Comparison of ENCODE assay signal across 35 cellular contexts in the genomic region with DNA sequence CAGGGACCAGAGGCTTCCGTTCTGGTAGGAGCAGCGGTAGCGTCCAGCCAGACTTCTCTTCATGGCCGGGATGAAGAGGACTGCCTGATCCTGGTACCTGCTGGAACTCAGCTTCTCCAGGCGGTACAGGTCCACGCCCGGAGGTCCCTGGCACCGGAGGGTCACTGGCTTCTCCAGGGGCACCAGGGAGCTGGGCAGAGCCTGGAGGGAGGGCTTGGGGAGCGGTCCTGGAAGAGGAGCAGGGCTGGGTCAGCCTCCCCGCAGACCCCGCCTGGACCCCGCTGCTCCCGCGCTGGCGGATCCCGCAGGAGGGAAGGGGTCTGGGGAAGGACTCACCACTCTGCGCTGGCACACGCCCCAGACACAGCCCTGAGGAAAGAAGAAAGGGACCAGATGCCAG. TPM values are rescaled to one million over a fixed set of nuclear protein-coding genes. Genes with fewer than 3 reads are reported as not detected.
"Had no signal": no experiment of that assay in that cellular context is flagged by ENCODE, and none has a peak within 500 bp of the region (broad histone marks: within the 10 kb centered on the region; RNA-seq: fewer than 3 reads in every experiment).

No MANE protein-coding gene starts in this region.

- H3K4me3 ChIP-seq: esophagus squamous epithelium, heart right ventricle, left ventricle myocardium inferior, spleen, suprapubic skin, tibial artery had no signal

- H3K9me3 Mint-ChIP-seq: activated naive CD4-positive, alpha-beta T cell treated with anti-CD3 and anti-CD28 coated beads for 36 hours; T-helper 1 cell treated with Interleukin-12 subunit alpha and Interleukin-12 subunit beta and Interleukin-4 antibody, amounts not matched to agents 30 μg/mL and 1 μg/mL, for 36 hours had no signal

- H3K4me1 Mint-ChIP-seq: activated naive CD8-positive, alpha-beta T cell treated with anti-CD3 and anti-CD28 coated beads, Interleukin-2, amount 10 ng/mL, durations not matched to agents 7 days and 5 days had no signal

- DNase-seq: activated CD4-positive, alpha-beta T cell treated with anti-CD3 and anti-CD28 coated beads for 48 hours; activated CD4-positive, alpha-beta T cell treated with anti-CD3 and anti-CD28 coated beads, Interleukin-2, amount 50 U/mL, for 48 hours; activated CD8-positive, alpha-beta memory T cell treated with anti-CD3 and anti-CD28 coated beads for 24 hours; activated effector memory CD4-positive, alpha-beta T cell treated with anti-CD3 and anti-CD28 coated beads, Interleukin-2, amount 50 U/mL, for 16 hours; activated naive CD4-positive, alpha-beta T cell treated with anti-CD3 and anti-CD28 coated beads for 36 hours; activated naive CD8-positive, alpha-beta T cell treated with anti-CD3 and anti-CD28 coated beads, Interleukin-2, amount 10 ng/mL, durations not matched to agents 7 days and 5 days; activated T-cell treated with anti-CD3 and anti-CD28 coated beads, Interleukin-2, amount 50 U/mL, for 1 hour; brain microvascular endothelial cell; caudate nucleus; dermis blood vessel endothelial cell; effector CD4-positive, alpha-beta T cell; esophagus squamous epithelium; foreskin melanocyte; heart right ventricle; left ventricle myocardium inferior; mammary epithelial cell; naive thymus-derived CD4-positive, alpha-beta T cell; right cardiac atrium; spleen; stimulated activated naive CD4-positive, alpha-beta T cell; T-helper 9 cell; tibial artery had no signal

- H3K36me3 ChIP-seq: brain microvascular endothelial cell, esophagus squamous epithelium, heart right ventricle, left ventricle myocardium inferior, spleen, suprapubic skin, tibial artery had no signal

- H3K27ac Mint-ChIP-seq: activated naive CD4-positive, alpha-beta T cell treated with anti-CD3 and anti-CD28 coated beads for 36 hours; activated naive CD8-positive, alpha-beta T cell treated with anti-CD3 and anti-CD28 coated beads, Interleukin-2, amount 10 ng/mL, durations not matched to agents 7 days and 5 days; activated T-helper 1 cell treated with anti-CD3 and anti-CD28 coated beads, Interleukin-12 subunit alpha, Interleukin-12 subunit beta, Interleukin-2, Interleukin-4 antibody, amounts not matched to agents 30 ng/mL and 10 ng/mL and 1 ng/mL, durations not matched to agents 14 hours and 24 hours and 36 hours; naive thymus-derived CD4-positive, alpha-beta T cell; T-helper 1 cell treated with Interleukin-12 subunit alpha and Interleukin-12 subunit beta and Interleukin-4 antibody, amounts not matched to agents 30 μg/mL and 1 μg/mL, for 36 hours had no signal

- H3K27me3 Mint-ChIP-seq: activated naive CD8-positive, alpha-beta T cell treated with anti-CD3 and anti-CD28 coated beads, Interleukin-2, amount 10 ng/mL, durations not matched to agents 7 days and 5 days; naive thymus-derived CD4-positive, alpha-beta T cell had no signal

- FAIRE-seq: astrocyte, colon, endometrium, islet of Langerhans, TTC549 had no signal

- H3K4me3 Mint-ChIP-seq: activated naive CD4-positive, alpha-beta T cell treated with anti-CD3 and anti-CD28 coated beads for 36 hours; activated naive CD8-positive, alpha-beta T cell treated with anti-CD3 and anti-CD28 coated beads, Interleukin-2, amount 10 ng/mL, durations not matched to agents 7 days and 5 days; activated T-helper 1 cell treated with anti-CD3 and anti-CD28 coated beads, Interleukin-12 subunit alpha, Interleukin-12 subunit beta, Interleukin-2, Interleukin-4 antibody, amounts not matched to agents 30 ng/mL and 10 ng/mL and 1 ng/mL, durations not matched to agents 14 hours and 24 hours and 36 hours; naive thymus-derived CD4-positive, alpha-beta T cell; T-helper 1 cell treated with Interleukin-12 subunit alpha and Interleukin-12 subunit beta and Interleukin-4 antibody, amounts not matched to agents 30 μg/mL and 1 μg/mL, for 36 hours had no signal

- H3K27ac ChIP-seq: brain microvascular endothelial cell, epithelial cell of prostate, esophagus squamous epithelium, heart right ventricle, left ventricle myocardium inferior, spleen, suprapubic skin, tibial artery, VCaP had no signal

- H3K4me1 ChIP-seq: esophagus squamous epithelium, heart right ventricle, left ventricle myocardium inferior, suprapubic skin, tibial artery had no signal

- H3K9me3 ChIP-seq: esophagus squamous epithelium, left ventricle myocardium inferior, suprapubic skin, tibial artery had no signal

- H3K27me3 ChIP-seq: brain microvascular endothelial cell, esophagus squamous epithelium, heart right ventricle, spleen, suprapubic skin, tibial artery had no signal

- ATAC-seq: activated CD4-positive, CD25-positive, alpha-beta regulatory T cell treated with anti-CD3 and anti-CD28 coated beads, Interleukin-2, amount 50 U/mL, for 24 hours; naive thymus-derived CD4-positive, alpha-beta T cell; right cardiac atrium had no signal

RNA-seq across cellular contexts. Expression of a gene that starts 5.9 kb away (rescaled TPM):
- total RNA-seq: activated naive CD4-positive, alpha-beta T cell treated with anti-CD3 and anti-CD28 coated beads for 36 hours; activated T-helper 1 cell treated with anti-CD3 and anti-CD28 coated beads, Interleukin-12 subunit alpha, Interleukin-12 subunit beta, Interleukin-2, Interleukin-4 antibody, amounts not matched to agents 30 ng/mL and 10 ng/mL and 1 ng/mL, durations not matched to agents 14 hours and 24 hours and 36 hours; dermis blood vessel endothelial cell; esophagus squamous epithelium; glomerular endothelial cell; urinary bladder had no signal
